In genomic region chr7:39490296-39490695, GRCh38 we compare ENCODE assay signal across 32 cellular contexts.
"Had no signal": no experiment of that assay in that cellular context is flagged by ENCODE, and none has a peak within 500 bp of the region (broad histone marks: within the 10 kb centered on the region; RNA-seq: fewer than 3 reads in every experiment).

No MANE protein-coding gene starts in this region.

- H3K27ac ChIP-seq: adrenal gland, ascending aorta, body of pancreas, brain microvascular endothelial cell, breast epithelium, cardiac muscle cell had no signal

- H3K4me1 ChIP-seq: adrenal gland, ascending aorta, body of pancreas, breast epithelium had no signal

- H3K36me3 ChIP-seq: adrenal gland, ascending aorta, brain microvascular endothelial cell, breast epithelium, cardiac muscle cell had no signal

- H3K9me3 ChIP-seq: adrenal gland, ascending aorta, body of pancreas, breast epithelium had no signal

- ATAC-seq: activated naive CD4-positive, alpha-beta T cell treated with anti-CD3 and anti-CD28 coated beads, Interleukin-2, amount 50 U/mL, for 72 hours; activated naive CD8-positive, alpha-beta T cell treated with anti-CD3 and anti-CD28 coated beads, Interleukin-2, amount 50 U/mL, for 24 hours; activated T-cell treated with anti-CD3 and anti-CD28 coated beads, Interleukin-2, amount 50 U/mL, for 4 hours; activated T-cell treated with anti-CD3 and anti-CD28 coated beads, Interleukin-2, amount 50 U/mL, for 72 hours; activated T-helper 17 cell treated with anti-CD3 and anti-CD28 coated beads, Interleukin-2, amount 50 U/mL, for 72 hours; body of pancreas had no signal

- H3K4me3 ChIP-seq: adrenal gland, ascending aorta, body of pancreas, breast epithelium, cardiac muscle cell had no signal

- DNase-seq: activated effector memory CD4-positive, alpha-beta T cell treated with anti-CD3 and anti-CD28 coated beads, Interleukin-2, amount 50 U/mL, for 16 hours; activated effector memory CD4-positive, alpha-beta T cell treated with Interleukin-2 at 50 U/mL for 16 hours; activated gamma-delta T cell; activated gamma-delta T cell treated with Interleukin-2 at 50 U/mL for 16 hours; activated naive CD4-positive, alpha-beta T cell; activated naive CD4-positive, alpha-beta T cell treated with anti-CD3 and anti-CD28 coated beads for 36 hours; activated naive CD4-positive, alpha-beta T cell treated with anti-CD3 and anti-CD28 coated beads, Interleukin-2, amount 10 ng/mL, durations not matched to agents 7 days and 5 days; activated naive CD4-positive, alpha-beta T cell treated with anti-CD3 and anti-CD28 coated beads, Interleukin-2, amount 50 U/mL, for 16 hours; activated naive CD4-positive, alpha-beta T cell treated with Interleukin-2 at 50 U/mL for 16 hours; activated naive CD8-positive, alpha-beta T cell treated with anti-CD3 and anti-CD28 coated beads for 36 hours; activated naive CD8-positive, alpha-beta T cell treated with anti-CD3 and anti-CD28 coated beads, Interleukin-2, amount 10 ng/mL, durations not matched to agents 7 days and 5 days; activated naive CD8-positive, alpha-beta T cell treated with anti-CD3 and anti-CD28 coated beads, Interleukin-2, amount 50 U/mL, for 24 hours; activated T-cell treated with anti-CD3 and anti-CD28 coated beads, Interleukin-2, amount 50 U/mL, for 1 hour; activated T-cell treated with anti-CD3 and anti-CD28 coated beads, Interleukin-2, amount 50 U/mL, for 24 hours; activated T-cell treated with anti-CD3 and anti-CD28 coated beads, Interleukin-2, amount 50 U/mL, for 4 hours; activated T-cell treated with anti-CD3 and anti-CD28 coated beads, Interleukin-2, amount 50 U/mL, for 48 hours; activated T-cell treated with anti-CD3 and anti-CD28 coated beads, Interleukin-2, amount 50 U/mL, for 72 hours; adrenal gland; amniotic stem cell; amygdala; anterior cingulate cortex; aorta; body of pancreas; brain microvascular endothelial cell; caudate nucleus; central memory CD4-positive, alpha-beta T cell; cerebellar nuclear complex had no signal

- H3K27me3 ChIP-seq: adrenal gland, ascending aorta, body of pancreas, brain microvascular endothelial cell, breast epithelium, cardiac muscle cell had no signal
